ENCODE assay signal across 8 cellular contexts in the genomic region with DNA sequence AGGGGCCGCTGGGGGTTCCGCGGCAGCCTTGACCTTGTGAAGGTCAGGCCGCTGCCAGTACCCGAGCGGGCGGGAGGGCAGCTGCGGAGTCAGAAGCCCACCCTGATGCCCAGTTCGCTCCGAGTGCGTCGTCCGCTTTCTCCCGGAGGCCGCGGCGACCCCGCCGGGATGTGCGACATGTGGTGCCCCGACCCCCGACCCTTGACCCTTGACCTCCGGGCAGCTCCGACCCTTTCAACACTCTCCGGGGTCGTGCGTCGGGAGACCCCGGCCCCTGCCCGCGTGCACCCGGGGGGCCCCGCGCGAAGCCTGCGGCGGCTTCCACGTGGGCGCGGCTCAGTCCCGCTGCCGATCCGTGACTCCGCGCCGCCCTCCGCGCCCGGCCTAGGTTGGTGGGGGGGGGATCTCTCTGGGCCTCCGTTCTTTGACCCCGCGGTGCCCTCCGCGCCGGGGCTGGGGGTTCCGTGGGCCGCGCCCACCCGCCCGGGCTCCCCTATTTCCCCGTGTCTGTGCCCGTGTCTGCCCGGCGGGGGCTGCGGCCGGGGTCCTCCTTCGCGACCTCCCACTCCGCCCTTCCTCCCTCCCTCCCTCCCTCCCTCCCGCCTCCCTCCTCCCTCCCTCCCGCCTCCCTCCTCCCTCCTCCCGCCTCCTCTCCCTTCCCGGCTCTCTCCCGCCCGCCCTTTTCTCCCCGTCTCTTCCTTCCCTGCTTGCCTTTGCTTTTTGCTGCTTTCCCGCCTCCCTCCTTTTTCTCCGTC. TPM values are rescaled to one million over a fixed set of nuclear protein-coding genes. Genes with fewer than 3 reads are reported as not detected.
DNase-seq lines count a peak whose midpoint lies in the region; ATAC-seq and TF ChIP-seq lines count a peak whose summit lies in the region.

No MANE protein-coding gene starts in this region.

- peaks cover 90% of the 10 kb centered on the region for H3K36me3 Mint-ChIP-seq in Caco-2 (ENCODE audit: insufficient read depth, unreplicated experiment)
- H3K36me3 Mint-ChIP-seq in activated naive CD8-positive, alpha-beta T cell treated with anti-CD3 and anti-CD28 coated beads, Interleukin-2, amount 10 ng/mL, durations not matched to agents 7 days and 5 days, result peaks cover 30% of the 10 kb centered on the region
- H3K36me3 Mint-ChIP-seq in progenitor cell of endocrine pancreas (ENCODE audit: insufficient read depth), result peaks cover 25% of the 10 kb centered on the region

- intact Hi-C loops in Caco-2 (cut with micrococcal nuclease; ENCODE audit: unreplicated experiment), result loop anchor here (1.0 to 2.0 kb wide), 2 partner anchors 60 to 146 kb away; a partner anchor contains a TSS
- intact Hi-C loops in cardiac septum (cut with DNase I), result loop anchor here (2.0 to 10.0 kb wide), 4 partner anchors 58 to 932 kb away; a partner anchor contains a TSS

- H3K4me1 Mint-ChIP-seq in Caco-2 (ENCODE audit: low read depth, unreplicated experiment) (peaks cover 25% of the 10 kb centered on the region), progenitor cell of endocrine pancreas (ENCODE audit: low read depth) (peaks cover 24% of the 10 kb centered on the region)
- H3K4me1 Mint-ChIP-seq in activated naive CD8-positive, alpha-beta T cell treated with anti-CD3 and anti-CD28 coated beads, Interleukin-2, amount 10 ng/mL, durations not matched to agents 7 days and 5 days, result peaks cover 32% of the 10 kb centered on the region

- POLR2A ChIA-PET in Caco-2 (lab: Charles Lee), result no interaction called here
- POLR2A ChIA-PET in activated naive CD8-positive, alpha-beta T cell treated with anti-CD3 and anti-CD28 coated beads, Interleukin-2, amount 10 ng/mL, durations not matched to agents 7 days and 5 days (lab: Charles Lee), result no interaction called here

- no peak for TF ChIP-seq CTCF in Caco-2 (IDR thresholded peaks at IDR 0.05; ENCODE audit: insufficient read depth in 1 of 2, low read depth in 1 of 2, low read length in 1 of 2, severe bottlenecking in 1 of 2, unreplicated experiment in 1 of 2)
- TF ChIP-seq CTCF in progenitor cell of endocrine pancreas (IDR thresholded peaks at IDR 0.05; ENCODE audit: unreplicated experiment), result no peak

- 0 out of 2 replicates have a peak, but pooled peaks cover 5% of the 10 kb centered on the region for H3K4me1 ChIP-seq in Caco-2

- H3K27me3 ChIP-seq in Caco-2 (replicated peaks; ENCODE audit: control insufficient read depth, insufficient read depth, low read length), result no peaks in the 10 kb centered on the region

- no peaks in the 10 kb centered on the region for H3K9me3 Mint-ChIP-seq in Caco-2 (ENCODE audit: unreplicated experiment)
- H3K9me3 Mint-ChIP-seq in activated naive CD8-positive, alpha-beta T cell treated with anti-CD3 and anti-CD28 coated beads, Interleukin-2, amount 10 ng/mL, durations not matched to agents 7 days and 5 days, result no peaks in the 10 kb centered on the region
- no peaks in the 10 kb centered on the region for H3K9me3 Mint-ChIP-seq in progenitor cell of endocrine pancreas (ENCODE audit: low read depth)

- peak; percentile 18 for ATAC-seq in GM21423 (IDR thresholded peaks at IDR 0.05; ENCODE audit: unreplicated experiment)
- ATAC-seq in activated naive CD8-positive, alpha-beta T cell treated with anti-CD3 and anti-CD28 coated beads, Interleukin-2, amount 10 ng/mL, durations not matched to agents 7 days and 5 days (ENCODE audit: low read depth), result peak; percentile 27

- H3K27me3 Mint-ChIP-seq in Caco-2 (ENCODE audit: insufficient read depth, unreplicated experiment) (no peaks in the 10 kb centered on the region), progenitor cell of endocrine pancreas (no peaks in the 10 kb centered on the region)
- H3K27me3 Mint-ChIP-seq in activated naive CD8-positive, alpha-beta T cell treated with anti-CD3 and anti-CD28 coated beads, Interleukin-2, amount 10 ng/mL, durations not matched to agents 7 days and 5 days, result no peaks in the 10 kb centered on the region

- BruUV-seq in Caco-2 (replicated peaks; lab: Mats Ljungman, UMichigan), result no TSS peak

- H3K4me3 ChIP-seq in Caco-2 (ENCODE audit: low read depth, low read length), result peak overlapping the region; percentile 79

- H3K9me3 ChIP-seq in Caco-2, result no peaks in the 10 kb centered on the region

- H3K27ac Mint-ChIP-seq in Caco-2 (ENCODE audit: unreplicated experiment) (peak overlapping the region; percentile 99), progenitor cell of endocrine pancreas (peak overlapping the region; percentile 94)
- H3K27ac Mint-ChIP-seq in activated naive CD8-positive, alpha-beta T cell treated with anti-CD3 and anti-CD28 coated beads, Interleukin-2, amount 10 ng/mL, durations not matched to agents 7 days and 5 days, result peak overlapping the region; percentile 95

- peaks cover 15% of the 10 kb centered on the region for H3K36me3 ChIP-seq in Caco-2 (ENCODE audit: control insufficient read depth, insufficient read depth, low read length)

- CTCF ChIA-PET in Caco-2 (lab: Charles Lee), result no interaction called here

- peak; percentile 79 to 82 for DNase-seq in Caco-2
- DNase-seq in HT1080 (ENCODE audit: low read depth), result peak; percentile 67
- DNase-seq in activated naive CD8-positive, alpha-beta T cell treated with anti-CD3 and anti-CD28 coated beads, Interleukin-2, amount 10 ng/mL, durations not matched to agents 7 days and 5 days, result no peak
- peak; percentile 84 for DNase-seq in cardiac septum (ENCODE audit: low spot score)
- DNase-seq in progenitor cell of endocrine pancreas (ENCODE audit: low spot score, unreplicated experiment), result peak; percentile 50
- DNase-seq in T-helper 9 cell, result no peak
- no peak for DNase-seq in amygdala (lab: John Stamatoyannopoulos, UW)

- H3K4me3 Mint-ChIP-seq in Caco-2 (ENCODE audit: unreplicated experiment), result peak overlapping the region; percentile 93
- H3K4me3 Mint-ChIP-seq in activated naive CD8-positive, alpha-beta T cell treated with anti-CD3 and anti-CD28 coated beads, Interleukin-2, amount 10 ng/mL, durations not matched to agents 7 days and 5 days, result peak overlapping the region; percentile 94
- peak overlapping the region; percentile 94 for H3K4me3 Mint-ChIP-seq in progenitor cell of endocrine pancreas (ENCODE audit: low read depth)

RNA-seq across cellular contexts. Expression of a gene that starts 0.6 kb away (rescaled TPM):
- total RNA-seq in Caco-2 (2022), result 450 and 455 TPM in 2 replicates
- 201 and 276 TPM in 2 replicates for total RNA-seq in HT1080 (2014; rRNA removed; shearing (Covaris generic))
- 797 and 926 TPM in 2 replicates for polyA plus RNA-seq in HT1080 (2015; cell fraction: cytosol; rRNA removed)
- polyA plus RNA-seq in HT1080 (2015; cell fraction: nucleus; rRNA removed), result 292 and 315 TPM in 2 replicates
- total RNA-seq in activated naive CD8-positive, alpha-beta T cell treated with anti-CD3 and anti-CD28 coated beads, Interleukin-2, amount 10 ng/mL, durations not matched to agents 7 days and 5 days, result 100 to 1,000 TPM; 235 to 241 TPM
- total RNA-seq in cardiac septum, result 147 TPM
- 387 and 391 TPM in 2 replicates for total RNA-seq in progenitor cell of endocrine pancreas

RNA-seq across cellular contexts. Expression of a gene that starts 56.0 kb away (rescaled TPM):
- total RNA-seq in Caco-2 (2022) (0.21 TPM in 1 of 2 replicates, not detected in the other), cardiac septum (7.6 TPM), progenitor cell of endocrine pancreas (not detected in 2 replicates)
- total RNA-seq in HT1080 (2014; rRNA removed; shearing (Covaris generic)), result not detected in 2 replicates
- polyA plus RNA-seq in HT1080 (2015; cell fraction: cytosol; rRNA removed), result not detected in 2 replicates
- polyA plus RNA-seq in HT1080 (2015; cell fraction: nucleus; rRNA removed), result not detected in 2 replicates
- total RNA-seq in activated naive CD8-positive, alpha-beta T cell treated with anti-CD3 and anti-CD28 coated beads, Interleukin-2, amount 10 ng/mL, durations not matched to agents 7 days and 5 days, result under 1 TPM; 0.17 to 0.77 TPM

Comparison
In these comparisons a context has a peak if more than half of its experiments do, and no peak if none do; other contexts are left out.
1. DNase-seq: peak in Caco-2 (2 of 2), HT1080 (single experiment), cardiac septum (single experiment) and progenitor cell of endocrine pancreas (single experiment); none in activated naive CD8-positive, alpha-beta T cell treated with anti-CD3 and anti-CD28 coated beads, Interleukin-2, amount 10 ng/mL, durations not matched to agents 7 days and 5 days (single experiment), T-helper 9 cell (single experiment) and amygdala (0 of 56).
2. Peak in every context shown above with its lines, with median percentiles within 50 percentile points of each other: H3K27ac Mint-ChIP-seq and H3K4me3 Mint-ChIP-seq.